In the genomic region with DNA sequence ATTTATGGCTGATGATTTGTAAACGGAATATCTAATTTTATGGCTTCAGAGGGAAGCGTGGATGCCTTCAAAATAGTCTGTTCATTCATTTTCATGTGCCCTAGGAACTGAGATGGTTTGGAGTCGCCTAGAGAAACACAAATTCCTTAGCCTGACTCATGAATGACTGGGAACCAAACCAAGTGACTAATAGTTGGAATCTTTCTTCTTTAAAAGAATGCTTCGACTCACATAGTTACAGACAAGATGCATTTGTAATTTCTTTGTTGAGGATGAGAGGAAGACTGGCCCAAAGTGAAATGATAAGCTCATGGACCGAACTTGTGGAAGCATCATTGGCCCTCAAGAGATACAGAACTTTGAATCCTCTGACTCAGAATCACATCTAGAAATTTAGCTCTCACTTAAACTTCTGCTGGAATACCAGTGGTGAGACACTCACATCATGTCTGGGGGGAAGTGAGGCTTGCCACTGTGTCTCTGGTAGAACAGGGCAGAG, we compare ENCODE assay signal across 12 cellular contexts.
DNase-seq lines count a peak whose midpoint lies in the region; ATAC-seq and TF ChIP-seq lines count a peak whose summit lies in the region.
"Had no signal": no experiment of that assay in that cellular context is flagged by ENCODE, and none has a peak within 500 bp of the region (broad histone marks: within the 10 kb centered on the region; RNA-seq: fewer than 3 reads in every experiment).

No MANE protein-coding gene starts in this region.

- intact Hi-C loops in CD8-positive, alpha-beta T cell (cut with DNase I, micrococcal nuclease): no loop called here

- H3K4me1 Mint-ChIP-seq in CD8-positive, alpha-beta T cell (ENCODE audit: low read depth): no peaks in the 10 kb centered on the region

- CTCF ChIA-PET in BJ (lab: Yijun Ruan, JAX): interaction anchor here (1.0 to 2.3 kb wide), 6 partner anchors 10 to 889 kb away, joined by 3 to 7 read pairs (median 4); no protein-coding TSS in a partner anchor
- CTCF ChIA-PET in CD8-positive, alpha-beta T cell (lab: Charles Lee): interaction anchor here (0.7 kb wide), 1 partner anchor 147 kb away, joined by 3 read pairs; no protein-coding TSS in a partner anchor

- H3K4me1 ChIP-seq in RWPE2 (ENCODE audit: insufficient read depth, poor library complexity, severe bottlenecking): no peaks in the 10 kb centered on the region
- no peaks in the 10 kb centered on the region for H3K4me1 ChIP-seq in CD8-positive, alpha-beta T cell (ENCODE audit: insufficient read depth, low read length)
- H3K4me1 ChIP-seq: thyroid gland had no signal

- H3K9me3 ChIP-seq in RWPE2 (ENCODE audit: severe bottlenecking): no peaks in the 10 kb centered on the region
- H3K9me3 ChIP-seq in CD8-positive, alpha-beta T cell (ENCODE audit: low read length): no peaks in the 10 kb centered on the region
- H3K9me3 ChIP-seq: thyroid gland had no signal

- peak overlapping the region; percentile 65 for H3K27ac ChIP-seq in RWPE2 (ENCODE audit: poor library complexity, severe bottlenecking)
- H3K27ac ChIP-seq in CD8-positive, alpha-beta T cell (ENCODE audit: low read depth, low read length): no peak overlapping the region
- H3K27ac ChIP-seq: thyroid gland had no signal

- no peaks in the 10 kb centered on the region for H3K27me3 Mint-ChIP-seq in CD8-positive, alpha-beta T cell (ENCODE audit: low read depth)

- H3K4me3 ChIP-seq in BJ (ENCODE audit: low read depth, low read length) (no peak overlapping the region), RWPE2 (ENCODE audit: severe bottlenecking) (no peak overlapping the region), fibroblast of pulmonary artery (replicated peaks; ENCODE audit: low read depth, low read length) (no peak overlapping the region)
- no peak overlapping the region for H3K4me3 ChIP-seq in CD8-positive, alpha-beta T cell (ENCODE audit: low read depth, low read length)
- H3K4me3 ChIP-seq: thyroid gland had no signal

- DNase-seq in BJ (ENCODE audit: low read depth) (peak; percentile 98), RWPE2 (ENCODE audit: low spot score) (no peak), fibroblast of pulmonary artery (ENCODE audit: low read depth) (peak; percentile 90), omental fat pad (ENCODE audit: low spot score) (no peak), MV-4-11 (lab: John Stamatoyannopoulos, UW) (no peak), SHP77 (lab: John Stamatoyannopoulos, UW) (no peak), GM19240 (ENCODE audit: insufficient read length, low spot score) (no peak)
- no peak for DNase-seq in CD8-positive, alpha-beta T cell
- DNase-seq: activated CD8-positive, alpha-beta memory T cell treated with anti-CD3 and anti-CD28 coated beads, Interleukin-2, amount 50 U/mL, for 4 hours; NCI-H2029; thyroid gland had no signal

- H3K27me3 ChIP-seq in BJ (ENCODE audit: control insufficient read depth, insufficient read depth, low read length) (no peaks in the 10 kb centered on the region), RWPE2 (ENCODE audit: insufficient read depth, poor library complexity, severe bottlenecking) (peaks cover 3% of the 10 kb centered on the region)
- no peaks in the 10 kb centered on the region for H3K27me3 ChIP-seq in CD8-positive, alpha-beta T cell (ENCODE audit: insufficient read depth, low read length)
- H3K27me3 ChIP-seq: thyroid gland had no signal

- ATAC-seq in RWPE2 (ENCODE audit: low read depth) (peak; percentile 96), omental fat pad (ENCODE audit: low FRiP score) (peak; percentile 91)
- no peak for ATAC-seq in CD8-positive, alpha-beta T cell

- no peaks in the 10 kb centered on the region for H3K36me3 Mint-ChIP-seq in CD8-positive, alpha-beta T cell
- H3K36me3 Mint-ChIP-seq: mesothelial cell of epicardium had no signal

- POLR2A ChIA-PET in BJ (lab: Charles Lee): no interaction called here
- POLR2A ChIA-PET in CD8-positive, alpha-beta T cell (lab: Charles Lee): no interaction called here

- no peak overlapping the region for H3K4me3 Mint-ChIP-seq in CD8-positive, alpha-beta T cell
- H3K4me3 Mint-ChIP-seq: mesothelial cell of epicardium had no signal

- H3K36me3 ChIP-seq in BJ (ENCODE audit: control insufficient read depth, insufficient read depth, low read length) (no peaks in the 10 kb centered on the region), RWPE2 (ENCODE audit: low read depth) (no peaks in the 10 kb centered on the region)
- no peaks in the 10 kb centered on the region for H3K36me3 ChIP-seq in CD8-positive, alpha-beta T cell (ENCODE audit: insufficient read depth, low read length)
- H3K36me3 ChIP-seq: thyroid gland had no signal

- H3K9me3 Mint-ChIP-seq in CD8-positive, alpha-beta T cell: peaks cover 2% of the 10 kb centered on the region
- H3K9me3 Mint-ChIP-seq: mesothelial cell of epicardium had no signal

- H3K27ac Mint-ChIP-seq in CD8-positive, alpha-beta T cell: no peak overlapping the region
- H3K27ac Mint-ChIP-seq: mesothelial cell of epicardium had no signal

- no peak for TF ChIP-seq CTCF in BJ (IDR thresholded peaks at IDR 0.05; ENCODE audit: insufficient read depth, low read depth, low read length)
- TF ChIP-seq CTCF in RWPE2 (IDR thresholded peaks at IDR 0.05; ENCODE audit: poor library complexity, severe bottlenecking): no peak
- no peak for TF ChIP-seq CTCF in fibroblast of pulmonary artery (IDR thresholded peaks at IDR 0.05; ENCODE audit: low read length, missing control alignments)
- TF ChIP-seq CTCF in omental fat pad (IDR thresholded peaks at IDR 0.05): no peak
- TF ChIP-seq CTCF in CD8-positive, alpha-beta T cell (IDR thresholded peaks at IDR 0.05): no peak

Comparison
In these comparisons a context has a peak if more than half of its experiments do, and no peak if none do; other contexts are left out.
1. DNase-seq: peak in BJ (single experiment) and fibroblast of pulmonary artery (single experiment); none in RWPE2 (single experiment), omental fat pad (single experiment), MV-4-11 (single experiment), SHP77 (0 of 2), CD8-positive, alpha-beta T cell (0 of 7) and GM19240 (single experiment).